In the genomic region with DNA sequence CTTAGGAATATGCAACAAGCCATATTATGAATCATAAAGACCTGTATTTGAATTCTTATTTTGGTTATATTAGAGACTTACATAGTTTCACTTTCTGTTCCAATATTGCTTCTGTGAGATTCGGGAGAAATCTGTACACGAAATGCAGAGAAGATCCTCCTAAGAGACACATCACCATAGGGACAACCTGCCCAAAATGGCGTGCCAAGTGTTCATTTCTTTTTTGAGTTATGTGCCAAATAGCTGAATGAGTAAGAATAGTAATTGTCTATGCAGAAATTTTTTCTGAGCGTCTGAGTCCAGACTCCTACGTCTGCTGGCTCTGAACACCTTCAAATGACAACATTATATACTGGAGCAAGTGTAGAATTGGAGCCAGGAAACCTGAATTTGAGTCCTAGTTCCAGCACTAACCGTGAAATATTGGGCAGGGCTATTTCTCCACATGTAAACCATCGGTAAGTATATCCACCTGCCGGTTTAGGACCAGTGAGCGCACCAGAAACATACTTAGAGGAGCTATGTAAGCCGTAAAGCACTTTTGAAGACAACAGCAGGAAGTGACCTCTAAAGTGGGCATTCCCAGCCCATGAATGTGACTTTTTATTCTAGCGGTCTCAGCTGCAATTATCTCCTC, we compare ENCODE assay signal across 1 cellular context.
TF ChIP-seq lines count a peak whose summit lies in the region.

No MANE protein-coding gene starts in this region.

TF ChIP-seq in HCT116, 20 proteins besides CTCF, POLR2A, EP300 and RAD21 (continued from another document):
- TF ChIP-seq, protein P1, sequence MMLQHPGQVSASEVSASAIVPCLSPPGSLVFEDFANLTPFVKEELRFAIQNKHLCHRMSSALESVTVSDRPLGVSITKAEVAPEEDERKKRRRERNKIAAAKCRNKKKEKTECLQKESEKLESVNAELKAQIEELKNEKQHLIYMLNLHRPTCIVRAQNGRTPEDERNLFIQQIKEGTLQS (IDR thresholded peaks at IDR 0.05), result no peak
- TF ChIP-seq CBX3 (IDR thresholded peaks at IDR 0.05; ENCODE audit: low read depth), result no peak
- TF ChIP-seq, protein P2, sequence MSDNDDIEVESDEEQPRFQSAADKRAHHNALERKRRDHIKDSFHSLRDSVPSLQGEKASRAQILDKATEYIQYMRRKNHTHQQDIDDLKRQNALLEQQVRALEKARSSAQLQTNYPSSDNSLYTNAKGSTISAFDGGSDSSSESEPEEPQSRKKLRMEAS (IDR thresholded peaks at IDR 0.05), result no peak
- TF ChIP-seq ZNF274 (IDR thresholded peaks at IDR 0.05; ENCODE audit: low read depth, low read length), result no peak
- TF ChIP-seq EGR1 (IDR thresholded peaks at IDR 0.05; ENCODE audit: low read depth), result no peak
- TF ChIP-seq ZFX (IDR thresholded peaks at IDR 0.05), result no peak
